In the genomic region with DNA sequence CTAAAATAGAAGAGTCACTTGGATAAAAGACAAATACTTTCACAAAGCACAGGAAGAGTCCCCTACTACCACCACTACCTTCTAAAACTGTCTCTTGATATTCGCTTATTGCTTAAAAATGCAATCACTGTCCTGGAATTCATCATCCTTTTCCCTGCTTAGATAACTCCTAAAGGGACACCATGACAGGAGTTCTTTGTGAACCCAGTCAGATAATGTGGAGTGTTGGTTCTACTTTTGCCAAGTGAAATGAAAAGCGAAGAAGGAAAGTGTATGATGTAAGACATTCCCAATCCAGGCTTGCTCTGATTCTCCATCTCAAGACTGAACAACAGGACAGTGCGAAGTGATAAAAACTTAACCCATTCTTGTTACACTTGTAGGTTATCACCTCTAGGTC, we compare ENCODE assay signal across 37 cellular contexts.
"Had no signal": no experiment of that assay in that cellular context is flagged by ENCODE, and none has a peak within 500 bp of the region (broad histone marks: within the 10 kb centered on the region; RNA-seq: fewer than 3 reads in every experiment).

No MANE protein-coding gene starts in this region.

- H3K4me1 ChIP-seq: ascending aorta had no signal

- H3K9me3 Mint-ChIP-seq: activated CD4-positive, alpha-beta memory T cell treated with anti-CD3 and anti-CD28 coated beads, Interleukin-2, amount 10 ng/mL, durations not matched to agents 7 days and 5 days; activated CD4-positive, alpha-beta T cell treated with anti-CD3 and anti-CD28 coated beads, Interleukin-2, amount 10 ng/mL, durations not matched to agents 7 days and 5 days; activated naive CD4-positive, alpha-beta T cell treated with anti-CD3 and anti-CD28 coated beads, Interleukin-2, amount 10 ng/mL, durations not matched to agents 7 days and 5 days; activated naive CD8-positive, alpha-beta T cell treated with anti-CD3 and anti-CD28 coated beads, Interleukin-2, amount 10 ng/mL, durations not matched to agents 7 days and 5 days; activated naive CD8-positive, alpha-beta T cell treated with anti-CD3 and anti-CD28 coated beads, Interleukin-2, amount 50 U/mL, for 24 hours; activated T-cell treated with anti-CD3 and anti-CD28 coated beads, Interleukin-2, amount 50 U/mL, for 24 hours; activated T-helper 2 cell treated with anti-CD3 and anti-CD28 coated beads, Interferon-gamma antibody, Interleukin-2, Interleukin-4, amounts not matched to agents 10 μg/mL and 5 μg/mL and 100 μg/mL, durations not matched to agents 14 hours and 24 hours and 36 hours; T-helper 1 cell treated with Interleukin-12 subunit alpha and Interleukin-12 subunit beta and Interleukin-4 antibody, amounts not matched to agents 30 μg/mL and 1 μg/mL, for 36 hours; T-helper 2 cell treated with Interferon-gamma antibody and Interleukin-4, amounts not matched to agents 5 μg/mL and 100 μg/mL, for 36 hours had no signal

- H3K27me3 ChIP-seq: ascending aorta, cardiac muscle cell had no signal

- H3K27ac ChIP-seq: ascending aorta, cardiac muscle cell, VCaP had no signal

- H3K9me3 ChIP-seq: ascending aorta had no signal

- H3K4me3 ChIP-seq: ascending aorta, cardiac muscle cell had no signal

- H3K4me1 Mint-ChIP-seq: activated CD4-positive, alpha-beta memory T cell treated with anti-CD3 and anti-CD28 coated beads, Interleukin-2, amount 10 ng/mL, durations not matched to agents 7 days and 5 days; activated CD4-positive, alpha-beta T cell treated with anti-CD3 and anti-CD28 coated beads for 36 hours; activated CD4-positive, alpha-beta T cell treated with anti-CD3 and anti-CD28 coated beads, Interleukin-2, amount 10 ng/mL, durations not matched to agents 7 days and 5 days; activated CD8-positive, alpha-beta memory T cell treated with anti-CD3 and anti-CD28 coated beads, Interleukin-2, amount 10 ng/mL, durations not matched to agents 7 days and 5 days; activated naive CD4-positive, alpha-beta T cell treated with anti-CD3 and anti-CD28 coated beads, Interleukin-2, amount 10 ng/mL, durations not matched to agents 7 days and 5 days; activated naive CD4-positive, alpha-beta T cell treated with anti-CD3 and anti-CD28 coated beads, Interleukin-2, amount 50 U/mL, for 24 hours; activated naive CD8-positive, alpha-beta T cell treated with anti-CD3 and anti-CD28 coated beads, Interleukin-2, amount 10 ng/mL, durations not matched to agents 7 days and 5 days; activated naive CD8-positive, alpha-beta T cell treated with anti-CD3 and anti-CD28 coated beads, Interleukin-2, amount 50 U/mL, for 24 hours had no signal

- H3K27ac Mint-ChIP-seq: activated CD4-positive, alpha-beta memory T cell treated with anti-CD3 and anti-CD28 coated beads, Interleukin-2, amount 10 ng/mL, durations not matched to agents 7 days and 5 days; activated CD4-positive, alpha-beta T cell treated with anti-CD3 and anti-CD28 coated beads for 36 hours; activated CD4-positive, alpha-beta T cell treated with anti-CD3 and anti-CD28 coated beads, Interleukin-2, amount 10 ng/mL, durations not matched to agents 7 days and 5 days; activated CD8-positive, alpha-beta memory T cell treated with anti-CD3 and anti-CD28 coated beads, Interleukin-2, amount 10 ng/mL, durations not matched to agents 7 days and 5 days; activated CD8-positive, alpha-beta T cell treated with anti-CD3 and anti-CD28 coated beads, Interleukin-2, amount 10 ng/mL, durations not matched to agents 7 days and 5 days; activated naive CD4-positive, alpha-beta T cell treated with anti-CD3 and anti-CD28 coated beads, Interleukin-2, amount 10 ng/mL, durations not matched to agents 7 days and 5 days; activated naive CD4-positive, alpha-beta T cell treated with anti-CD3 and anti-CD28 coated beads, Interleukin-2, amount 50 U/mL, for 24 hours; activated naive CD8-positive, alpha-beta T cell; activated naive CD8-positive, alpha-beta T cell treated with anti-CD3 and anti-CD28 coated beads, Interleukin-2, amount 10 ng/mL, durations not matched to agents 7 days and 5 days; activated naive CD8-positive, alpha-beta T cell treated with anti-CD3 and anti-CD28 coated beads, Interleukin-2, amount 50 U/mL, for 24 hours; activated T-cell treated with anti-CD3 and anti-CD28 coated beads, Interleukin-2, amount 50 U/mL, for 24 hours; activated T-helper 2 cell treated with anti-CD3 and anti-CD28 coated beads, Interferon-gamma antibody, Interleukin-2, Interleukin-4, amounts not matched to agents 10 μg/mL and 5 μg/mL and 100 μg/mL, durations not matched to agents 14 hours and 24 hours and 36 hours; brain; T-helper 1 cell treated with Interleukin-12 subunit alpha and Interleukin-12 subunit beta and Interleukin-4 antibody, amounts not matched to agents 30 μg/mL and 1 μg/mL, for 36 hours; T-helper 2 cell treated with Interferon-gamma antibody and Interleukin-4, amounts not matched to agents 5 μg/mL and 100 μg/mL, for 36 hours had no signal

- DNase-seq: activated CD4-positive, alpha-beta memory T cell treated with anti-CD3 and anti-CD28 coated beads, Interleukin-2, amount 10 ng/mL, durations not matched to agents 7 days and 5 days; activated CD4-positive, alpha-beta T cell treated with anti-CD3 and anti-CD28 coated beads for 1 hour; activated CD4-positive, alpha-beta T cell treated with anti-CD3 and anti-CD28 coated beads for 36 hours; activated CD4-positive, alpha-beta T cell treated with anti-CD3 and anti-CD28 coated beads for 48 hours; activated CD4-positive, alpha-beta T cell treated with anti-CD3 and anti-CD28 coated beads, Interleukin-2, amount 10 ng/mL, durations not matched to agents 7 days and 5 days; activated CD4-positive, alpha-beta T cell treated with anti-CD3 and anti-CD28 coated beads, Interleukin-2, amount 50 U/mL, for 48 hours; activated CD4-positive, CD25-positive, alpha-beta regulatory T cell; activated CD8-positive, alpha-beta memory T cell treated with anti-CD3 and anti-CD28 coated beads for 24 hours; activated CD8-positive, alpha-beta memory T cell treated with anti-CD3 and anti-CD28 coated beads, Interleukin-2, amount 10 ng/mL, durations not matched to agents 7 days and 5 days; activated CD8-positive, alpha-beta memory T cell treated with anti-CD3 and anti-CD28 coated beads, Interleukin-2, amount 50 U/mL, for 48 hours; activated CD8-positive, alpha-beta T cell treated with anti-CD3 and anti-CD28 coated beads, Interleukin-2, amount 10 ng/mL, durations not matched to agents 7 days and 5 days; activated effector memory CD4-positive, alpha-beta T cell treated with Interleukin-2 at 50 U/mL for 16 hours; activated gamma-delta T cell; activated naive CD4-positive, alpha-beta T cell treated with anti-CD3 and anti-CD28 coated beads, Interleukin-2, amount 10 ng/mL, durations not matched to agents 7 days and 5 days; activated naive CD4-positive, alpha-beta T cell treated with Interleukin-2 at 50 U/mL for 16 hours; activated naive CD8-positive, alpha-beta T cell treated with anti-CD3 and anti-CD28 coated beads, Interleukin-2, amount 10 ng/mL, durations not matched to agents 7 days and 5 days; activated naive CD8-positive, alpha-beta T cell treated with anti-CD3 and anti-CD28 coated beads, Interleukin-2, amount 50 U/mL, for 24 hours; activated T-cell treated with anti-CD3 and anti-CD28 coated beads, Interleukin-2, amount 50 U/mL, for 24 hours; activated T-cell treated with anti-CD3 and anti-CD28 coated beads, Interleukin-2, amount 50 U/mL, for 48 hours; amygdala; anterior cingulate cortex; central memory CD4-positive, alpha-beta T cell; T-helper 1 cell; T-helper 2 cell; T-helper 9 cell had no signal

- H3K36me3 Mint-ChIP-seq: activated CD8-positive, alpha-beta memory T cell treated with anti-CD3 and anti-CD28 coated beads, Interleukin-2, amount 10 ng/mL, durations not matched to agents 7 days and 5 days; activated naive CD4-positive, alpha-beta T cell treated with anti-CD3 and anti-CD28 coated beads, Interleukin-2, amount 10 ng/mL, durations not matched to agents 7 days and 5 days; activated naive CD8-positive, alpha-beta T cell; activated naive CD8-positive, alpha-beta T cell treated with anti-CD3 and anti-CD28 coated beads, Interleukin-2, amount 10 ng/mL, durations not matched to agents 7 days and 5 days; brain had no signal

- H3K4me3 Mint-ChIP-seq: activated CD4-positive, alpha-beta memory T cell treated with anti-CD3 and anti-CD28 coated beads, Interleukin-2, amount 10 ng/mL, durations not matched to agents 7 days and 5 days; activated CD4-positive, alpha-beta T cell treated with anti-CD3 and anti-CD28 coated beads for 36 hours; activated CD4-positive, alpha-beta T cell treated with anti-CD3 and anti-CD28 coated beads, Interleukin-2, amount 10 ng/mL, durations not matched to agents 7 days and 5 days; activated CD8-positive, alpha-beta memory T cell treated with anti-CD3 and anti-CD28 coated beads, Interleukin-2, amount 10 ng/mL, durations not matched to agents 7 days and 5 days; activated CD8-positive, alpha-beta T cell treated with anti-CD3 and anti-CD28 coated beads, Interleukin-2, amount 10 ng/mL, durations not matched to agents 7 days and 5 days; activated naive CD4-positive, alpha-beta T cell treated with anti-CD3 and anti-CD28 coated beads, Interleukin-2, amount 10 ng/mL, durations not matched to agents 7 days and 5 days; activated naive CD4-positive, alpha-beta T cell treated with anti-CD3 and anti-CD28 coated beads, Interleukin-2, amount 50 U/mL, for 24 hours; activated naive CD8-positive, alpha-beta T cell; activated naive CD8-positive, alpha-beta T cell treated with anti-CD3 and anti-CD28 coated beads, Interleukin-2, amount 10 ng/mL, durations not matched to agents 7 days and 5 days; activated naive CD8-positive, alpha-beta T cell treated with anti-CD3 and anti-CD28 coated beads, Interleukin-2, amount 50 U/mL, for 24 hours; activated T-cell treated with anti-CD3 and anti-CD28 coated beads, Interleukin-2, amount 50 U/mL, for 24 hours; brain; T-helper 1 cell treated with Interleukin-12 subunit alpha and Interleukin-12 subunit beta and Interleukin-4 antibody, amounts not matched to agents 30 μg/mL and 1 μg/mL, for 36 hours; T-helper 2 cell treated with Interferon-gamma antibody and Interleukin-4, amounts not matched to agents 5 μg/mL and 100 μg/mL, for 36 hours had no signal

- ATAC-seq: activated CD4-positive, alpha-beta T cell treated with anti-CD3 and anti-CD28 coated beads for 36 hours; activated CD4-positive, CD25-positive, alpha-beta regulatory T cell treated with anti-CD3 and anti-CD28 coated beads, Interleukin-2, amount 50 U/mL, for 24 hours; activated CD8-positive, alpha-beta memory T cell treated with anti-CD3 and anti-CD28 coated beads, Interleukin-2, amount 10 ng/mL, durations not matched to agents 7 days and 5 days; activated CD8-positive, alpha-beta T cell treated with anti-CD3 and anti-CD28 coated beads, Interleukin-2, amount 10 ng/mL, durations not matched to agents 7 days and 5 days; activated naive CD8-positive, alpha-beta T cell treated with anti-CD3 and anti-CD28 coated beads, Interleukin-2, amount 50 U/mL, for 24 hours had no signal

- H3K27me3 Mint-ChIP-seq: activated naive CD4-positive, alpha-beta T cell treated with anti-CD3 and anti-CD28 coated beads, Interleukin-2, amount 10 ng/mL, durations not matched to agents 7 days and 5 days; activated naive CD8-positive, alpha-beta T cell; activated naive CD8-positive, alpha-beta T cell treated with anti-CD3 and anti-CD28 coated beads, Interleukin-2, amount 50 U/mL, for 24 hours; activated T-cell treated with anti-CD3 and anti-CD28 coated beads, Interleukin-2, amount 50 U/mL, for 24 hours had no signal

- H3K36me3 ChIP-seq: ascending aorta, cardiac muscle cell had no signal

- FAIRE-seq: bronchial epithelial cell, TTC549 had no signal
